8 cellular contexts compared by ENCODE assay signal in the genomic region with DNA sequence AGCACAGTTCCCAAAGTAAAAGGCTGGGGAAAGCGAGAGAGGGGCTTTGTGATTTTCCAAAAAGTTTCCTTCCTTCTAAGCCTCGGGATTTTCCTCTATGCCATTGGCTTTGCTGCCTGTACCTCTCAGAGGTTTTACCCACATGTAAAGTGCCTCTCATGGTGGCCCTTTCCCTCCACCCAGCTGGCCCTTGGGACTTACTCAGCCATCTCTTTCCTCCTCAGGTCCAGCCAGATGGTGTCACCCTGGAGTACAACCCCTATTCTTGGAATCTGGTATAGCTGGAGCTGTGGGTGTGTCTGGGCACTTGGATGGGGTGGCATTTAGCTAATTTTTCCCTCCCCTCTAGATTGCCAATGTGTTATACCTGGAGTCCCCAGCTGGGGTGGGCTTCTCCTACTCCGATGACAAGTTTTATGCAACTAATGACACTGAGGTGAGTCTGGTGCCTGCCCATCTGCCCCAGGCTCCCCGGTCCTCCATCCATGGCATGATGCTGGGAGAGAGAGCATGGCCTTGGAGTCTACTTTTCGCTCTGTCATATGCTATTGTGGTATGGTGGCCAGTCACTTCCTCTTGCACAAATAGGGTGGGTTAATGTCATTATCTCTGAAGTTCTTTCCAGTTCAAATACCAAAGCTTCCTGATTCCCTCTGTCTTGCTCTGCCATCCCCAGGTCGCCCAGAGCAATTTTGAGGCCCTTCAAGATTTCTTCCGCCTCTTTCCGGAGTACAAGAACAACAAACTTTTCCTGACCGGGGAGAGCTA. TPM values are rescaled to one million over a fixed set of nuclear protein-coding genes. Genes with fewer than 3 reads are reported as not detected.
DNase-seq lines count a peak whose midpoint lies in the region; ATAC-seq, FAIRE-seq and TF ChIP-seq lines count a peak whose summit lies in the region.

No MANE protein-coding gene starts in this region.

- no peaks in the 10 kb centered on the region for H4K20me1 ChIP-seq in Loucy (ENCODE audit: insufficient read depth, low read length, poor library complexity, severe bottlenecking)

- H3K79me2 ChIP-seq in Loucy (ENCODE audit: insufficient read depth, low read length): 0 out of 2 replicates have a peak, but pooled peaks cover 4% of the 10 kb centered on the region

- TF ChIP-seq CTCF in Loucy (conservative IDR thresholded peaks at IDR 0.05; ENCODE audit: low read length) (0 out of 2 replicates have a peak, but pooled peaks have one; percentile 11), astrocyte of the cerebellum (IDR thresholded peaks at IDR 0.05; ENCODE audit: low read depth, low read length, missing control alignments) (peak; percentile 31), kidney (IDR thresholded peaks at IDR 0.05; ENCODE audit: borderline replicate concordance, extremely low read depth, insufficient read depth) (no peak)

- WGBS in thymus: 91% methylated on average over 9 of the region's 9 CpGs

- H3K4me2 ChIP-seq in Loucy (ENCODE audit: low read depth, low read length, poor library complexity, severe bottlenecking): peak overlapping the region; percentile 84

- H3K27ac ChIP-seq in kidney (ENCODE audit: low read depth in 2 of 2, low read length in 2 of 2) (peak overlapping the region; percentile 69 to 89), thymus (ENCODE audit: low read depth) (peak overlapping the region; percentile 5)

- peak overlapping the region; percentile 72 for H3K9ac ChIP-seq in Loucy (ENCODE audit: low read depth, low read length, poor library complexity, severe bottlenecking)
- H3K9ac ChIP-seq in kidney (ENCODE audit: low read length in 2 of 2): peak overlapping the region; percentile 49 to 61

- in situ Hi-C loops in astrocyte of the cerebellum (cut with HindIII; ENCODE audit: low sequenced_read_pairs): no loop called here

- no peak overlapping the region for H2AFZ ChIP-seq in Loucy (ENCODE audit: low read length)

- ATAC-seq in HG03025 (IDR thresholded peaks at IDR 0.05; ENCODE audit: low FRiP score, unreplicated experiment): no peak
- no peak for ATAC-seq in GM21576 (IDR thresholded peaks at IDR 0.05; ENCODE audit: unreplicated experiment)

- H3K4me3 ChIP-seq in Loucy (ENCODE audit: low read length, poor library complexity, severe bottlenecking) (peak overlapping the region; percentile 81), astrocyte of the cerebellum (ENCODE audit: low read depth, low read length) (peak overlapping the region; percentile 78), kidney (ENCODE audit: low read length in 2 of 2) (peak overlapping the region; percentile 72), thymus (ENCODE audit: low read length) (peak overlapping the region; percentile 69)

- H3K36me3 ChIP-seq in Loucy (ENCODE audit: insufficient read depth, low read length) (no peaks in the 10 kb centered on the region), kidney (ENCODE audit: control insufficient read depth in 1 of 2, insufficient read depth in 2 of 2, low read length in 2 of 2) (peaks cover 20 to 25% of the 10 kb centered on the region in 2 donors), thymus (ENCODE audit: control insufficient read depth, insufficient read depth) (peaks cover 26% of the 10 kb centered on the region)

- H3K27me3 ChIP-seq in Loucy (ENCODE audit: insufficient read depth, low read length, poor library complexity, severe bottlenecking) (no peaks in the 10 kb centered on the region), thymus (ENCODE audit: control insufficient read depth, insufficient read depth) (no peaks in the 10 kb centered on the region)

- H3K9me3 ChIP-seq in Loucy (ENCODE audit: insufficient read depth, low read depth, low read length): no peaks in the 10 kb centered on the region
- no peaks in the 10 kb centered on the region for H3K9me3 ChIP-seq in kidney (ENCODE audit: control insufficient read depth in 1 of 2, low read length in 2 of 2)
- no peaks in the 10 kb centered on the region for H3K9me3 ChIP-seq in thymus (ENCODE audit: control insufficient read depth)

- DNase-seq in EH (ENCODE audit: low read depth) (peak; percentile 57), astrocyte of the cerebellum (ENCODE audit: low read depth) (no peak), kidney (peak; percentile 58), NCI-H1930 (lab: John Stamatoyannopoulos, UW) (no peak)

- H3K4me1 ChIP-seq in Loucy (ENCODE audit: insufficient read depth, low read length, poor library complexity, severe bottlenecking): peaks cover 15% of the 10 kb centered on the region
- H3K4me1 ChIP-seq in kidney (ENCODE audit: control insufficient read depth in 1 of 2, insufficient read depth in 1 of 2, low read depth in 1 of 2, low read length in 2 of 2): peaks cover 0 to 30% of the 10 kb centered on the region in 2 donors
- peaks cover 14% of the 10 kb centered on the region for H3K4me1 ChIP-seq in thymus (ENCODE audit: control insufficient read depth, insufficient read depth, low read length)

- no peaks in the 10 kb centered on the region for H3F3A ChIP-seq in Loucy (ENCODE audit: low read depth)

- FAIRE-seq in kidney (lab: Jason Lieb, UNC): no peak

- intact Hi-C loops in kidney (cut with DNase I): no loop called here

- no peaks in the 10 kb centered on the region for H3K9me2 ChIP-seq in Loucy (replicated peaks; ENCODE audit: low read depth, low read length)

RNA-seq across cellular contexts. Expression of gene CTSA, which starts 1.1 kb away (rescaled TPM):
- total RNA-seq in kidney: 180 TPM
- polyA plus RNA-seq in kidney (ENCODE audit: insufficient read depth, low read depth, low replicate concordance) (408 TPM), thymus (56.0 TPM)

RNA-seq across cellular contexts. Expression of gene NEURL2, which starts 1.2 kb away (rescaled TPM):
- 27.5 TPM for total RNA-seq in kidney
- polyA plus RNA-seq in kidney (ENCODE audit: insufficient read depth, low read depth, low replicate concordance) (37.3 TPM), thymus (51.4 TPM)

RNA-seq across cellular contexts. Expression of gene SPATA25, which starts 4.8 kb away (rescaled TPM):
- total RNA-seq in kidney: 6.7 TPM
- polyA plus RNA-seq in kidney (ENCODE audit: insufficient read depth, low read depth, low replicate concordance) (6.7 TPM), thymus (5.1 TPM)

RNA-seq across cellular contexts. Expression of gene ZSWIM1, which starts 11.2 kb away (rescaled TPM):
- 13.1 TPM for total RNA-seq in kidney
- polyA plus RNA-seq in kidney (ENCODE audit: insufficient read depth, low read depth, low replicate concordance): 6.7 TPM
- polyA plus RNA-seq in thymus: 5.7 TPM

RNA-seq across cellular contexts. Expression of gene PLTP, which starts 19.7 kb away (rescaled TPM):
- 345 TPM for total RNA-seq in kidney
- polyA plus RNA-seq in kidney (ENCODE audit: insufficient read depth, low read depth, low replicate concordance) (790 TPM), thymus (182 TPM)

Comparison
In these comparisons a context has a peak if more than half of its experiments do, and no peak if none do; other contexts are left out.
1. DNase-seq: peak in EH (single experiment) and kidney (single experiment); none in astrocyte of the cerebellum (single experiment) and NCI-H1930 (0 of 2).
2. Peak in every context shown above with its lines, with median percentiles within 50 percentile points of each other: H3K4me3 ChIP-seq.